ENCODE assay signal across 31 cellular contexts in the genomic region with DNA sequence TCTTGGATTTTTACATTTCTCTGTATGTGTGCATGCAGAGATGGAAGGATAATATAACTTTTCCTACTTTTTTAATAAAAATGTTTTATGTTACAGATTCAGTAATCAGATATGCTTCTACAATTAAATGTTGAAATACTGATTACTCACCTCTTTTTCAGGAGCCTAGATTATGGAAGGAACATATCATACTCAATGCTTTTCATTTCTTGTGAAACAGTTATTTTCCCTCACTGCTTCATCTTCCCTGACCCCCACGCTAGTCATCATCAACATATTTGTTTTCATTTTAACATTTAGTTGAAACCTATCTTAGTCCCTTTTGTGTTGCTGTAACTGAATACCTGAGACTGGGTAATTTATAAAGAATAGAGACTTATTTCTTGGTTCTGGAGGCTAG.
"Had no signal": no experiment of that assay in that cellular context is flagged by ENCODE, and none has a peak within 500 bp of the region (broad histone marks: within the 10 kb centered on the region; RNA-seq: fewer than 3 reads in every experiment).

No MANE protein-coding gene starts in this region.

- FAIRE-seq: astrocyte, K562, TTC549 had no signal

- H3K9me3 Mint-ChIP-seq: central memory CD8-positive, alpha-beta T cell had no signal

- DNase-seq: activated CD4-positive, alpha-beta T cell treated with anti-CD3 and anti-CD28 coated beads, Interleukin-2, amount 10 ng/mL, durations not matched to agents 24 days and 14 days; activated CD4-positive, alpha-beta T cell treated with anti-CD3 and anti-CD28 coated beads, Interleukin-2, amount 50 U/mL, for 4 hours; activated CD8-positive, alpha-beta T cell treated with anti-CD3 and anti-CD28 coated beads for 36 hours; activated effector memory CD4-positive, alpha-beta T cell treated with Interleukin-2 at 50 U/mL for 16 hours; activated naive CD4-positive, alpha-beta T cell treated with anti-CD3 and anti-CD28 coated beads, Interleukin-2, amount 50 U/mL, for 16 hours; activated naive CD8-positive, alpha-beta T cell treated with anti-CD3 and anti-CD28 coated beads for 36 hours; activated T-cell treated with anti-CD3 and anti-CD28 coated beads, Interleukin-2, amount 50 U/mL, for 4 hours; body of pancreas; MG63; NCI-H1048; NCI-H1105 treated with DMSO at 0.1 percent for 48 hours; NCI-H1436; NCI-H1694; NCI-H1930; NCI-H2081 treated with DMSO at 0.1 percent for 48 hours; NCI-H345; NCI-H524 treated with DMSO at 0.1 percent for 48 hours; NK-92 treated with Interleukin-12 subunit alpha and Interleukin-12 subunit beta, amount 100 ng/mL, for 24 hours; PC-3; Peyer's patch; RPMI8226; SHP77 treated with DMSO at 0.1 percent for 48 hours; SK-N-SH had no signal

- H3K9me3 ChIP-seq: body of pancreas, MG63, SJSA1, SK-N-SH had no signal

- H3K27me3 ChIP-seq: body of pancreas, MG63, Peyer's patch, SJSA1 had no signal

- H3K4me1 Mint-ChIP-seq: activated CD4-positive, alpha-beta T cell treated with anti-CD3 and anti-CD28 coated beads, Interleukin-2, amount 10 ng/mL, durations not matched to agents 24 days and 14 days; activated naive CD8-positive, alpha-beta T cell treated with anti-CD3 and anti-CD28 coated beads for 36 hours had no signal

- H3K36me3 ChIP-seq: MG63, Peyer's patch, SJSA1 had no signal

- H3K4me1 ChIP-seq: body of pancreas, Peyer's patch, SJSA1 had no signal

- H3K4me3 Mint-ChIP-seq: activated CD4-positive, alpha-beta T cell treated with anti-CD3 and anti-CD28 coated beads, Interleukin-2, amount 10 ng/mL, durations not matched to agents 24 days and 14 days; activated CD8-positive, alpha-beta T cell treated with anti-CD3 and anti-CD28 coated beads for 36 hours; activated naive CD8-positive, alpha-beta T cell treated with anti-CD3 and anti-CD28 coated beads for 36 hours; activated T-cell treated with anti-CD3 and anti-CD28 coated beads, Interleukin-2, amount 50 U/mL, for 4 hours; activated T-helper 1 cell treated with anti-CD3 and anti-CD28 coated beads, Interleukin-12 subunit alpha, Interleukin-12 subunit beta, Interleukin-2, Interleukin-4 antibody, amounts not matched to agents 30 ng/mL and 10 ng/mL and 1 ng/mL, durations not matched to agents 14 hours and 24 hours and 36 hours; central memory CD8-positive, alpha-beta T cell; T-helper 1 cell treated with Interleukin-12 subunit alpha and Interleukin-12 subunit beta and Interleukin-4 antibody, amounts not matched to agents 30 μg/mL and 1 μg/mL, for 36 hours; T-helper 2 cell treated with Interferon-gamma antibody and Interleukin-4, amounts not matched to agents 5 μg/mL and 100 μg/mL, for 36 hours had no signal

- H3K4me3 ChIP-seq: body of pancreas, K562, MG63, Peyer's patch, SJSA1 had no signal

- H3K27ac ChIP-seq: body of pancreas, Peyer's patch, SJSA1 had no signal

- H3K27me3 Mint-ChIP-seq: activated CD4-positive, alpha-beta T cell treated with anti-CD3 and anti-CD28 coated beads, Interleukin-2, amount 10 ng/mL, durations not matched to agents 24 days and 14 days; activated CD8-positive, alpha-beta T cell treated with anti-CD3 and anti-CD28 coated beads for 36 hours; activated naive CD8-positive, alpha-beta T cell treated with anti-CD3 and anti-CD28 coated beads for 36 hours; central memory CD8-positive, alpha-beta T cell had no signal

- H3K27ac Mint-ChIP-seq: activated CD4-positive, alpha-beta T cell treated with anti-CD3 and anti-CD28 coated beads, Interleukin-2, amount 10 ng/mL, durations not matched to agents 24 days and 14 days; activated CD8-positive, alpha-beta T cell treated with anti-CD3 and anti-CD28 coated beads for 36 hours; activated naive CD8-positive, alpha-beta T cell treated with anti-CD3 and anti-CD28 coated beads for 36 hours; activated T-helper 1 cell treated with anti-CD3 and anti-CD28 coated beads, Interleukin-12 subunit alpha, Interleukin-12 subunit beta, Interleukin-2, Interleukin-4 antibody, amounts not matched to agents 30 ng/mL and 10 ng/mL and 1 ng/mL, durations not matched to agents 14 hours and 24 hours and 36 hours; T-helper 1 cell treated with Interleukin-12 subunit alpha and Interleukin-12 subunit beta and Interleukin-4 antibody, amounts not matched to agents 30 μg/mL and 1 μg/mL, for 36 hours; T-helper 2 cell treated with Interferon-gamma antibody and Interleukin-4, amounts not matched to agents 5 μg/mL and 100 μg/mL, for 36 hours had no signal
